In the genomic region with DNA sequence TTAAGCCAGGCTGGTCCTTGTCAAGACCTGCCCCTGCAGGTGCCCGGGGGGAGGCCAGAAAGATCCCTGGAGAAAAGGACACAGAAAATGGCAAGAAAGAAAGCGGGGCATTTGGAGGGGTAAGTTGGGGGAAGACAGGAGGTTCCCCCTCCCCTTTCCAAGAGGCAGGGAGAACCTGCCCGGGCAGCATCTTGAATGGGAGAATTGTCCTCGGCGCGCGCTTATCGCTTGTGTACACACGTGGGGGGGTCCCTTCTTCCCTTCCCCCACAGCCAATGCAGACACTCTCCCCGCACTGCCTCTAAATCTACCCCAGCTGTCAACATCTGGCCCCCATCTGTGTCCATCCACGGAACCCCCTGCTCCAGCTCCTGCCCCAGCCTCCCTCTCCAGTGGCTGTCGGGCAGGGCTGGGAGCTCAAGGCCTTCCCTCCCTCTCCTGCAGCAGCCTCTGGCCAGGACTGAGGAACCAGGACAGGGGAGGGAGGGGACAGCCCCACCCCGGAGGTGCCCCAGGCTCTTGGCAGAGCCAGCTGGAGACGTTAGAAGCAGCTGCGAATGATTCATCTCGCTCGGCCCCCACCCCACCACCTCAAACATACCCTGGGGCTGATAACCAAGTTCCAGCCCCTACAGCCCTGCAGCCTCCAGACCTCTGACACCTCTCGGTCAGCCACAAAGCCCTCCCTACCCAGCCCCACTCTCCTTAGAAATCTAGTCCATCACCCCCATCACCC, we compare ENCODE assay signal across 1 cellular context.
TF ChIP-seq lines count a peak whose summit lies in the region.

No MANE protein-coding gene starts in this region.

TF ChIP-seq in SK-N-SH treated with all-trans-retinoic acid at 6 μM for 48 hours, 23 proteins besides CTCF, POLR2A, EP300 and RAD21 (continued from another document):
- TF ChIP-seq, protein P1, sequence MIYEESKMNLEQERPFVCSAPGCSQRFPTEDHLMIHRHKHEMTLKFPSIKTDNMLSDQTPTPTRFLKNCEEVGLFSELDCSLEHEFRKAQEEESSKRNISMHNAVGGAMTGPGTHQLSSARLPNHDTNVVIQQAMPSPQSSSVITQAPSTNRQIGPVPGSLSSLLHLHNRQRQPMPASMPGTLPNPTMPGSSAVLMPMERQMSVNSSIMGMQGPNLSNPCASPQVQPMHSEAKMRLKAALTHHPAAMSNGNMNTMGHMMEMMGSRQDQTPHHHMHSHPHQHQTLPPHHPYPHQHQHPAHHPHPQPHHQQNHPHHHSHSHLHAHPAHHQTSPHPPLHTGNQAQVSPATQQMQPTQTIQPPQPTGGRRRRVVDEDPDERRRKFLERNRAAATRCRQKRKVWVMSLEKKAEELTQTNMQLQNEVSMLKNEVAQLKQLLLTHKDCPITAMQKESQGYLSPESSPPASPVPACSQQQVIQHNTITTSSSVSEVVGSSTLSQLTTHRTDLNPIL (CRISPR knock-in tag; IDR thresholded peaks at IDR 0.05; ENCODE audit: low read depth), result no peak
- no peak for TF ChIP-seq RARB (CRISPR knock-in tag; IDR thresholded peaks at IDR 0.05)
